Comparison of ENCODE assay signal across 13 cellular contexts in genomic region chr5:138351056-138351455, GRCh38. TPM values are rescaled to one million over a fixed set of nuclear protein-coding genes. Genes with fewer than 3 reads are reported as not detected.
DNase-seq lines count a peak whose midpoint lies in the region; ATAC-seq and TF ChIP-seq lines count a peak whose summit lies in the region.
"Had no signal": no experiment of that assay in that cellular context is flagged by ENCODE, and none has a peak within 500 bp of the region (broad histone marks: within the 10 kb centered on the region; RNA-seq: fewer than 3 reads in every experiment).

No MANE protein-coding gene starts in this region.

- in situ Hi-C loops in Caki2 (cut with HindIII; ENCODE audit: low pct_unique_long_range_greater_than_20kb, low sequenced_read_pairs) = no loop called here

- H3K9me3 ChIP-seq in psoas muscle = peaks cover 8% of the 10 kb centered on the region
- H3K9me3 ChIP-seq: right atrium auricular region had no signal

- ATAC-seq in psoas muscle (peak in 1 of 4 donors; percentile 27), HG03432 (IDR thresholded peaks at IDR 0.05; ENCODE audit: unreplicated experiment) (no peak)

- no peaks in the 10 kb centered on the region for H3K27me3 ChIP-seq in psoas muscle (ENCODE audit: insufficient read depth in 3 of 3, low read length in 2 of 3)
- H3K27me3 ChIP-seq: right atrium auricular region had no signal

- peaks cover 31% of the 10 kb centered on the region for H3K4me1 ChIP-seq in psoas muscle

- no peak overlapping the region for H3K4me3 ChIP-seq in epithelial cell of esophagus (ENCODE audit: low read length)
- no peak overlapping the region for H3K4me3 ChIP-seq in psoas muscle
- H3K4me3 ChIP-seq: right atrium auricular region had no signal

- no peak for TF ChIP-seq CTCF in epithelial cell of esophagus (IDR thresholded peaks at IDR 0.05; ENCODE audit: insufficient read depth, low read depth, low read length, missing control alignments)
- TF ChIP-seq CTCF in psoas muscle (IDR thresholded peaks at IDR 0.05) = no peak

- H3K36me3 ChIP-seq in psoas muscle (ENCODE audit: insufficient read depth in 1 of 2, low read depth in 1 of 2) = peaks cover 0 to 27% of the 10 kb centered on the region in 2 donors

- intact Hi-C loops in psoas muscle (cut with DNase I) = loop anchor here in 1 of 2 donors (5.0 kb wide), 1 partner anchor 36 kb away; no protein-coding TSS in a partner anchor

- DNase-seq in Caki2 (ENCODE audit: low read depth) = peak; percentile 21
- DNase-seq in RPMI7951 (ENCODE audit: low read depth) = peak; percentile 60
- DNase-seq in epithelial cell of esophagus (ENCODE audit: low read depth) = peak; percentile 54
- DNase-seq in psoas muscle = no peak
- DNase-seq in globus pallidus (ENCODE audit: low spot score) = no peak
- DNase-seq in effector CD4-positive, alpha-beta T cell = no peak
- DNase-seq: activated T-cell treated with anti-CD3 and anti-CD28 coated beads, Interleukin-2, amount 50 U/mL, for 1 hour; erythroblast; NCI-H187 treated with DMSO at 0.1 percent for 48 hours; SW 1271 had no signal

- H3K27ac ChIP-seq in psoas muscle = peak overlapping the region; percentile 93
- H3K27ac ChIP-seq: KMS-11, right atrium auricular region had no signal

- WGBS in psoas muscle, 3 donors = 83 to 91% (median 86%) methylated on average over 1 of the region's 1 CpG

RNA-seq across cellular contexts. Expression of gene KDM3B, which starts 1.4 kb away (rescaled TPM):
- 16.8 and 16.9 TPM in 2 replicates for total RNA-seq in Caki2 (2014; rRNA removed; shearing (Covaris generic); ENCODE audit: low replicate concordance)
- 20.7 and 24.0 TPM in 2 replicates for total RNA-seq in RPMI7951 (2014; rRNA removed; shearing (Covaris generic))
- 10 to 100 TPM; 49.0 to 58.3 (median 54.1) TPM for total RNA-seq in psoas muscle
- 10 to 100 TPM; 11.7 to 52.7 (median 28.9) TPM for polyA plus RNA-seq in psoas muscle

RNA-seq across cellular contexts. Expression of gene FAM53C, which starts 13.0 kb away (rescaled TPM):
- total RNA-seq in Caki2 (2014; rRNA removed; shearing (Covaris generic); ENCODE audit: low replicate concordance) = 12.9 and 16.6 TPM in 2 replicates
- 34.8 and 35.1 TPM in 2 replicates for total RNA-seq in RPMI7951 (2014; rRNA removed; shearing (Covaris generic))
- 10 to 100 TPM; 35.9 to 57.6 (median 36.9) TPM for total RNA-seq in psoas muscle
- 10 to 100 TPM; 10.8 to 50.3 (median 23.5) TPM for polyA plus RNA-seq in psoas muscle

RNA-seq across cellular contexts. Expression of gene CDC25C, which starts 19.5 kb away (rescaled TPM):
- total RNA-seq in Caki2 (2014; rRNA removed; shearing (Covaris generic); ENCODE audit: low replicate concordance) = 8.7 and 13.4 TPM in 2 replicates
- 24.4 and 28.3 TPM in 2 replicates for total RNA-seq in RPMI7951 (2014; rRNA removed; shearing (Covaris generic))
- total RNA-seq in psoas muscle = not detected
- polyA plus RNA-seq in psoas muscle = under 1 TPM in 1 of 3 donors, not detected in 2; 0.12 TPM

Comparison
In these comparisons a context has a peak if more than half of its experiments do, and no peak if none do; other contexts are left out.
1. DNase-seq: peak in Caki2 (single experiment), RPMI7951 (single experiment) and epithelial cell of esophagus (single experiment); none in psoas muscle (0 of 2), globus pallidus (single experiment) and effector CD4-positive, alpha-beta T cell (single experiment).